Comparison of ENCODE assay signal across 12 cellular contexts in genomic region chr1:16018749-16019515, GRCh38. TPM values are rescaled to one million over a fixed set of nuclear protein-coding genes. Genes with fewer than 3 reads are reported as not detected.
DNase-seq lines count a peak whose midpoint lies in the region; ATAC-seq and TF ChIP-seq lines count a peak whose summit lies in the region.
"Had no signal": no experiment of that assay in that cellular context is flagged by ENCODE, and none has a peak within 500 bp of the region (broad histone marks: within the 10 kb centered on the region; RNA-seq: fewer than 3 reads in every experiment).

No MANE protein-coding gene starts in this region.

- no peak for TF ChIP-seq CTCF in esophagus muscularis mucosa (IDR thresholded peaks at IDR 0.05)
- TF ChIP-seq CTCF in thyroid gland (IDR thresholded peaks at IDR 0.05): no peak

- peak overlapping the region; percentile 92 to 99 (median 98) for H3K27ac ChIP-seq in esophagus muscularis mucosa (replicated peaks in 1 of 4)
- peak overlapping the region; percentile 39 to 96 (median 67) for H3K27ac ChIP-seq in thyroid gland

- WGBS in esophagus muscularis mucosa: 47% methylated on average over 9 of the region's 20 CpGs
- 81 to 88% methylated on average over 19 to 20 of the region's 20 CpGs for WGBS in thyroid gland, 2 donors

- ATAC-seq in GM18517 (IDR thresholded peaks at IDR 0.05; ENCODE audit: unreplicated experiment): no peak
- ATAC-seq: CD8-positive, alpha-beta T cell had no signal

- intact Hi-C loops in esophagus muscularis mucosa (cut with DNase I) (no loop called here), thyroid gland (cut with DNase I) (no loop called here)

- no peak for TF ChIP-seq EP300 in esophagus muscularis mucosa (IDR thresholded peaks at IDR 0.05)

- no peak overlapping the region for H3K4me3 ChIP-seq in NT2/D1 (ENCODE audit: insufficient read length, low read depth)
- peak overlapping the region in 3 of 4 donors; percentile 65 to 72 (median 66) for H3K4me3 ChIP-seq in esophagus muscularis mucosa
- no peak overlapping the region for H3K4me3 ChIP-seq in thyroid gland (replicated peaks in 1 of 3)

- TF ChIP-seq POLR2A in esophagus muscularis mucosa (IDR thresholded peaks at IDR 0.05; ENCODE audit: low read depth): no peak
- TF ChIP-seq POLR2A in thyroid gland (IDR thresholded peaks at IDR 0.05): no peak

- peak overlapping the region; percentile 50 for H3K9ac ChIP-seq in NT2/D1 (ENCODE audit: insufficient read length, low read depth)

- no peaks in the 10 kb centered on the region for H3K9me3 ChIP-seq in NT2/D1 (ENCODE audit: insufficient read depth, low read length)
- H3K9me3 ChIP-seq in esophagus muscularis mucosa: no peaks in the 10 kb centered on the region
- no peaks in the 10 kb centered on the region for H3K9me3 ChIP-seq in thyroid gland

- H3K27me3 ChIP-seq in NT2/D1 (ENCODE audit: insufficient read depth, insufficient read length) (no peaks in the 10 kb centered on the region), esophagus muscularis mucosa (no peaks in the 10 kb centered on the region), thyroid gland (no peaks in the 10 kb centered on the region)

- no peaks in the 10 kb centered on the region for H3K36me3 ChIP-seq in NT2/D1 (ENCODE audit: insufficient read depth, insufficient read length, low read length)
- peaks cover 0 to 24% (median 0%) of the 10 kb centered on the region in 4 donors for H3K36me3 ChIP-seq in esophagus muscularis mucosa
- no peaks in the 10 kb centered on the region for H3K36me3 ChIP-seq in thyroid gland

- peaks cover 25% of the 10 kb centered on the region for H3K4me1 ChIP-seq in NT2/D1 (ENCODE audit: insufficient read depth, insufficient read length)
- peaks cover 33 to 86% (median 78%) of the 10 kb centered on the region in 4 donors for H3K4me1 ChIP-seq in esophagus muscularis mucosa
- H3K4me1 ChIP-seq in thyroid gland: peaks cover 59 to 62% of the 10 kb centered on the region in 2 donors

- DNase-seq in NT2/D1 (ENCODE audit: low read depth, low spot score): no peak
- DNase-seq in esophagus muscularis mucosa (ENCODE audit: extremely low spot score): no peak
- DNase-seq in myocyte (ENCODE audit: low read depth): peak; percentile 64
- DNase-seq in thyroid gland: no peak
- no peak for DNase-seq in GM19238 (ENCODE audit: insufficient read length, low spot score)
- no peak for DNase-seq in superior temporal gyrus (ENCODE audit: extremely low spot score)
- DNase-seq in NCI-H226: no peak
- DNase-seq: CD8-positive, alpha-beta T cell; naive B cell; NCI-H69 had no signal

RNA-seq across cellular contexts. Expression of gene HSPB7, which starts 1.1 kb away (rescaled TPM):
- total RNA-seq in esophagus muscularis mucosa: 100 to 1,000 TPM; 111 to 408 (median 279) TPM
- 38.7 and 94.0 TPM in 2 replicates for total RNA-seq in myocyte
- 95.5 TPM for polyA plus RNA-seq in myocyte (2012)
- 1 to 10 TPM in 3 of 4 donors, under 1 TPM in 1; 0.81 to 9.0 (median 2.9) TPM for total RNA-seq in thyroid gland
- total RNA-seq: CD8-positive, alpha-beta T cell; HT-29 had no signal

RNA-seq across cellular contexts. Expression of gene CLCNKA, which starts 2.9 kb away (rescaled TPM):
- total RNA-seq in esophagus muscularis mucosa: under 1 TPM in 3 of 4 donors, not detected in 1; 0.17 to 0.42 (median 0.33) TPM
- 0.05 TPM in 1 of 2 replicates, not detected in the other for total RNA-seq in myocyte
- polyA plus RNA-seq in myocyte (2012): 0.06 TPM
- 10 to 100 TPM in 2 of 4 donors, 1 to 10 TPM in 2; 3.9 to 27.1 (median 16.1) TPM for total RNA-seq in thyroid gland
- total RNA-seq: CD8-positive, alpha-beta T cell; HT-29 had no signal

RNA-seq across cellular contexts. Expression of gene SRARP, which starts 14.9 kb away (rescaled TPM):
- total RNA-seq in esophagus muscularis mucosa (not detected), myocyte (not detected in 2 replicates), thyroid gland (under 1 TPM in 2 of 4 donors, not detected in 2; 0.11 to 0.63 TPM)
- not detected for polyA plus RNA-seq in myocyte (2012)
- total RNA-seq: CD8-positive, alpha-beta T cell; HT-29 had no signal

RNA-seq across cellular contexts. Expression of gene CLCNKB, which starts 24.6 kb away (rescaled TPM):
- total RNA-seq in esophagus muscularis mucosa: under 1 TPM in 1 of 4 donors, not detected in 3; 0.34 TPM
- not detected in 2 replicates for total RNA-seq in myocyte
- polyA plus RNA-seq in myocyte (2012): 0.18 TPM
- 10 to 100 TPM in 3 of 4 donors, 1 to 10 TPM in 1; 7.1 to 42.2 (median 15.4) TPM for total RNA-seq in thyroid gland
- total RNA-seq: CD8-positive, alpha-beta T cell; HT-29 had no signal

RNA-seq across cellular contexts. Expression of gene ZBTB17, which starts 43.0 kb away (rescaled TPM):
- total RNA-seq in esophagus muscularis mucosa (10 to 100 TPM; 29.5 to 40.8 (median 34.6) TPM), myocyte (32.9 and 47.1 TPM in 2 replicates), thyroid gland (10 to 100 TPM; 31.4 to 52.1 (median 36.1) TPM)
- polyA plus RNA-seq in myocyte (2012): 34.2 TPM

Comparison
In these comparisons a context has a peak if more than half of its experiments do, and no peak if none do; other contexts are left out.
1. H3K4me3 ChIP-seq: peak in esophagus muscularis mucosa (3 of 4); none in NT2/D1 (single experiment) and thyroid gland (0 of 3).